10 cellular contexts compared by ENCODE assay signal in the genomic region with DNA sequence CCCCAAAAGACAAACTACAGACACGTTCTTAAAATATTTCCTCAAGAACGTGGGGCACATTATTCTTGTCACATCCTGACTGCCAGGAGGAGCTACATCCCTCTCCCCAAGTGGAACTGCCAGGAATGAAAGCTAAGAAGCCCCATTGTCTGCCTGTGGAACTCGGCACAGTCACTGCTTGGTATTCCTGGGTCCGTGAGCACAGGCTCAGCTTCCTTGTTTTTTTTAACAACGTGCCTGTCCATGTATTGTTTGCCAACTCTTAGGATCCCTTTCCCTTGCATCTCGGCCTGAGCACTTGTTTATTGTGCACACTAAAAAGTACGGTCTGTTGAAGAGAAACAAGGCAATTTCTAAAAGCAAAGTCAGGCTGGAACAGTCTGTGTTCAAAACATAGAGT. TPM values are rescaled to one million over a fixed set of nuclear protein-coding genes. Genes with fewer than 3 reads are reported as not detected.
DNase-seq lines count a peak whose midpoint lies in the region; ATAC-seq and TF ChIP-seq lines count a peak whose summit lies in the region.
"Had no signal": no experiment of that assay in that cellular context is flagged by ENCODE, and none has a peak within 500 bp of the region (broad histone marks: within the 10 kb centered on the region; RNA-seq: fewer than 3 reads in every experiment).

No MANE protein-coding gene starts in this region.

- ATAC-seq in GM18867 (IDR thresholded peaks at IDR 0.05; ENCODE audit: unreplicated experiment) = no peak
- ATAC-seq: activated T-cell treated with anti-CD3 and anti-CD28 coated beads, Interleukin-2, amount 50 U/mL, for 4 hours had no signal

- H2AFZ ChIP-seq in OCI-LY7 (ENCODE audit: low read length) = peak overlapping the region; percentile 61; the same call in 1 of the 2 replicates

- H3K27ac ChIP-seq in OCI-LY7 (ENCODE audit: low read depth, low read length, poor library complexity, severe bottlenecking) (no peak overlapping the region), epithelial cell of prostate (peak overlapping the region; percentile 45), temporal lobe (ENCODE audit: low read depth, low read length) (peak overlapping the region; percentile 98)

- TF ChIP-seq CTCF in OCI-LY7 (conservative IDR thresholded peaks at IDR 0.05; ENCODE audit: low read length) (no peak), GM10248 (IDR thresholded peaks at IDR 0.05; ENCODE audit: control extremely low read depth, extremely low read depth, low read depth, missing control alignments) (no peak)

- no peaks in the 10 kb centered on the region for H3K9me2 ChIP-seq in OCI-LY7 (ENCODE audit: insufficient read depth, low read length)

- BruUV-seq in OCI-LY7 (replicated peaks; lab: Mats Ljungman, UMichigan) = no TSS peak

- intact Hi-C loops in OCI-LY7 (cut with micrococcal nuclease; ENCODE audit: unreplicated experiment) = no loop called here

- H3K79me2 ChIP-seq in OCI-LY7 (ENCODE audit: insufficient read depth, low read depth, low read length) = no peaks in the 10 kb centered on the region

- no peaks in the 10 kb centered on the region for H4K20me1 ChIP-seq in OCI-LY7 (ENCODE audit: insufficient read depth, low read length)

- no peak overlapping the region for H3K4me2 ChIP-seq in OCI-LY7 (ENCODE audit: low read length)

- POLR2A ChIA-PET in OCI-LY7 (lab: Charles Lee) (no interaction called here), GM10248 (lab: Yijun Ruan, JAX) (no interaction called here)

- CTCF ChIA-PET in OCI-LY7 (lab: Charles Lee; ENCODE audit: unreplicated experiment) = no interaction called here
- CTCF ChIA-PET in GM10248 (lab: Yijun Ruan, JAX) = interaction anchor here (1.6 kb wide), 1 partner anchor 11 kb away, joined by 4 read pairs; no protein-coding TSS in a partner anchor

- H3K9me3 ChIP-seq in OCI-LY7 (ENCODE audit: low read length) = no peaks in the 10 kb centered on the region

- H3K36me3 ChIP-seq in OCI-LY7 (ENCODE audit: insufficient read depth, low read length) = no peaks in the 10 kb centered on the region

- no peak overlapping the region for H3K4me3 ChIP-seq in OCI-LY7 (ENCODE audit: low read depth, low read length, poor library complexity, severe bottlenecking)

- DNase-seq in OCI-LY7 (ENCODE audit: low spot score) (no peak), epithelial cell of prostate (ENCODE audit: low read depth, low spot score) (no peak), medulla oblongata (ENCODE audit: extremely low spot score) (peak; percentile 94), GM10248 (ENCODE audit: extremely low spot score) (no peak), GM03348 (ENCODE audit: low spot score) (no peak)
- no peak for DNase-seq in activated CD8-positive, alpha-beta memory T cell treated with anti-CD3 and anti-CD28 coated beads, Interleukin-2, amount 50 U/mL, for 48 hours
- DNase-seq: activated T-cell treated with anti-CD3 and anti-CD28 coated beads, Interleukin-2, amount 50 U/mL, for 4 hours; DMS79 had no signal

- no peaks in the 10 kb centered on the region for H3K4me1 ChIP-seq in OCI-LY7 (ENCODE audit: insufficient read depth, low read length, poor library complexity, severe bottlenecking)

RNA-seq across cellular contexts. Expression of gene SELENOP, which starts 47.0 kb away (rescaled TPM):
- 0.13 TPM in 1 of 2 replicates, not detected in the other for total RNA-seq in OCI-LY7 (2014; rRNA removed; shearing (Covaris generic))
- total RNA-seq in OCI-LY7 (2022) (not detected in 2 replicates), temporal lobe (35.4 TPM)

Comparison
In these comparisons a context has a peak if more than half of its experiments do, and no peak if none do; other contexts are left out.
1. RNA of gene SELENOP, which starts 47.0 kb away (total RNA-seq): 35.4 TPM in temporal lobe (single experiment); 0.13 TPM in OCI-LY7; every median in the first group is over 10 times any median in the second.